8 cellular contexts compared by ENCODE assay signal in the genomic region with DNA sequence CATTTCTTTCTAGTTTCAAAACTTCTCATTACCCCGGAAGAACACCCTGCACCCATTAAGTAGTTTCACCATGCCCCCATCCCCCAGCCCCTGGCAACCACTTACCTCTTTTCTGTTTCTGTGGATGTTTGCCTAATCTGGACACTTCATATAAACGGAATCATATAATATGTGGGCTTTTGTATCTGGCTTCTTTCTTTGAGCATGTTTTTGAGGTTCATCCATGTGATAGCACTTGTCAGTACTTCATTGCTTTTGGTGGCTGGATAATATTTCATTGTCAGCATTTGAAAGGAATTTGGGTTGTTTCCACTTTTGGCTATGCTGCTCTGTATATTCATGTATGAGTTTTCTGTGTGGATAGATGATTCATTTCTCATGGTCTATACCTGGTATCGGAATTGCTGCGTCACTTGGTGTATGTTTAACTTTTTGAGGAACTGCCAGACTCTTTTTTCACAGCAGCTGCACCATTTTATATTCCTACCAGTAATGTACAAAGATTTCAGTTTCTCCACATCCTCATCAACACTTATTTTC. TPM values are rescaled to one million over a fixed set of nuclear protein-coding genes. Genes with fewer than 3 reads are reported as not detected.
DNase-seq lines count a peak whose midpoint lies in the region; ATAC-seq, FAIRE-seq and TF ChIP-seq lines count a peak whose summit lies in the region.

No MANE protein-coding gene starts in this region.

- H3K27ac Mint-ChIP-seq in activated naive CD8-positive, alpha-beta T cell treated with anti-CD3 and anti-CD28 coated beads, Interleukin-2, amount 50 U/mL, for 24 hours, result peak overlapping the region; percentile 77
- no peak overlapping the region for H3K27ac Mint-ChIP-seq in mesothelial cell of epicardium

- H3K36me3 Mint-ChIP-seq in activated naive CD8-positive, alpha-beta T cell treated with anti-CD3 and anti-CD28 coated beads, Interleukin-2, amount 50 U/mL, for 24 hours (ENCODE audit: low read depth), result peaks cover 33% of the 10 kb centered on the region
- H3K36me3 Mint-ChIP-seq in mesothelial cell of epicardium, result peaks cover 23% of the 10 kb centered on the region

- no peak for TF ChIP-seq RAD21 in A549 (conservative IDR thresholded peaks at IDR 0.05 in 1 of 2, IDR thresholded peaks at IDR 0.05 in 1 of 2)

- peaks cover 43% of the 10 kb centered on the region for H3K4me1 ChIP-seq in A549

- H3K9me3 Mint-ChIP-seq in activated naive CD8-positive, alpha-beta T cell treated with anti-CD3 and anti-CD28 coated beads, Interleukin-2, amount 50 U/mL, for 24 hours, result no peaks in the 10 kb centered on the region
- no peaks in the 10 kb centered on the region for H3K9me3 Mint-ChIP-seq in mesothelial cell of epicardium

- H3K4me3 Mint-ChIP-seq in activated naive CD8-positive, alpha-beta T cell treated with anti-CD3 and anti-CD28 coated beads, Interleukin-2, amount 50 U/mL, for 24 hours, result peak overlapping the region; percentile 39
- no peak overlapping the region for H3K4me3 Mint-ChIP-seq in mesothelial cell of epicardium

- FAIRE-seq in A549 (lab: Jason Lieb, UNC), result peak; percentile 100

- POLR2A ChIA-PET in A549 (lab: Yijun Ruan, JAX), result no interaction called here

- DNase-seq in A549 (ENCODE audit: low read depth in 1 of 2, low spot score in 1 of 2) (peak; percentile 87 to 96), activated gamma-delta T cell (lab: John Stamatoyannopoulos, UW) (no peak), mesothelial cell of epicardium (ENCODE audit: low spot score in 2 of 2, unreplicated experiment in 2 of 2) (no peak), Right ventricle myocardium inferior (ENCODE audit: missing footprints) (no peak)
- DNase-seq in activated naive CD8-positive, alpha-beta T cell treated with anti-CD3 and anti-CD28 coated beads, Interleukin-2, amount 50 U/mL, for 24 hours, result peak; percentile 24
- peak; percentile 32 for DNase-seq in stimulated activated naive CD8-positive, alpha-beta T cell treated with anti-CD3 and anti-CD28 coated beads, Interleukin-15, Interleukin-2, amounts not matched to agents 100 U/mL and 50 U/mL, for 24 hours

- CTCF ChIA-PET in A549 (lab: Yijun Ruan, JAX), result interaction anchor here (2.4 kb wide), 1 partner anchor 39 kb away, joined by 12 read pairs; no protein-coding TSS in a partner anchor

- ATAC-seq in A549 (peak; percentile 83 to 88), GM19023 (IDR thresholded peaks at IDR 0.05; ENCODE audit: unreplicated experiment) (peak; percentile 77), HG03439 (IDR thresholded peaks at IDR 0.05; ENCODE audit: unreplicated experiment) (peak; percentile 55), Right ventricle myocardium inferior (no peak)
- peak; percentile 79 for ATAC-seq in activated naive CD8-positive, alpha-beta T cell treated with anti-CD3 and anti-CD28 coated beads, Interleukin-2, amount 50 U/mL, for 24 hours
- ATAC-seq in stimulated activated naive CD8-positive, alpha-beta T cell treated with anti-CD3 and anti-CD28 coated beads, Interleukin-15, Interleukin-2, amounts not matched to agents 100 U/mL and 50 U/mL, for 24 hours, result peak; percentile 73

- no peak for TF ChIP-seq POLR2A in A549 (IDR thresholded peaks at IDR 0.05; ENCODE audit: low read length)

- H3K4me1 Mint-ChIP-seq in activated naive CD8-positive, alpha-beta T cell treated with anti-CD3 and anti-CD28 coated beads, Interleukin-2, amount 50 U/mL, for 24 hours, result peaks cover 63% of the 10 kb centered on the region
- H3K4me1 Mint-ChIP-seq in mesothelial cell of epicardium, result peaks cover 2% of the 10 kb centered on the region

- intact Hi-C loops in Right ventricle myocardium inferior (cut with DNase I), result no loop called here

- under 1% methylated on average over 4 of the region's 4 CpGs for WGBS in A549 (ENCODE audit: missing lambda C conversion rate)

- TF ChIP-seq EP300 in A549 (IDR thresholded peaks at IDR 0.05), result no peak

- no peaks in the 10 kb centered on the region for H3K27me3 Mint-ChIP-seq in activated naive CD8-positive, alpha-beta T cell treated with anti-CD3 and anti-CD28 coated beads, Interleukin-2, amount 50 U/mL, for 24 hours
- no peaks in the 10 kb centered on the region for H3K27me3 Mint-ChIP-seq in mesothelial cell of epicardium (ENCODE audit: low read depth)

- H3K4me3 ChIP-seq in A549, result peak overlapping the region; percentile 25; the same call in 2 of the 3 replicates

- H3K27ac ChIP-seq in A549, result peak overlapping the region; percentile 89 to 92

- H3K9me3 ChIP-seq in A549, result no peaks in the 10 kb centered on the region

- TF ChIP-seq CTCF in A549 (IDR thresholded peaks at IDR 0.05) (no peak), mesothelial cell of epicardium (IDR thresholded peaks at IDR 0.05; ENCODE audit: unreplicated experiment) (no peak)

- peak overlapping the region; percentile 87 for H3K4me2 ChIP-seq in A549

TF ChIP-seq in A549, 52 proteins besides CTCF, POLR2A, EP300 and RAD21:
- no peak; the same call in 1 of the 2 replicates for TF ChIP-seq HOXB13 (CRISPR knock-in tag; IDR thresholded peaks at IDR 0.05; ENCODE audit: low read depth)
- peak; percentile 85; the same call in 1 of the 2 replicates for TF ChIP-seq HOXB5 (CRISPR knock-in tag; IDR thresholded peaks at IDR 0.05)
- peak; percentile 70 for TF ChIP-seq NFE2L2 (conservative IDR thresholded peaks at IDR 0.05; ENCODE audit: low read length)
- no peak for TF ChIP-seq ZSCAN20 (CRISPR knock-in tag; IDR thresholded peaks at IDR 0.05)
- TF ChIP-seq JUN (IDR thresholded peaks at IDR 0.05), result peak; percentile 69 to 80; a peak in 3 of 5 replicates
- TF ChIP-seq PBX3 (IDR thresholded peaks at IDR 0.05), result 0 out of 2 replicates have a peak, but pooled peaks have one; percentile 44
- no peak for TF ChIP-seq KDM1A (IDR thresholded peaks at IDR 0.05; ENCODE audit: low read depth)
- peak; percentile 81 for TF ChIP-seq JUNB (IDR thresholded peaks at IDR 0.05)
- TF ChIP-seq BHLHE40 (IDR thresholded peaks at IDR 0.05; ENCODE audit: low read depth, low read length), result no peak
- TF ChIP-seq MAX (IDR thresholded peaks at IDR 0.05), result peak; percentile 73
- peak; percentile 78 for TF ChIP-seq FOSL2 (IDR thresholded peaks at IDR 0.05)
- peak; percentile 95 for TF ChIP-seq FOSL2 (CRISPR knock-in tag; IDR thresholded peaks at IDR 0.05)
- TF ChIP-seq MAFK (IDR thresholded peaks at IDR 0.05; ENCODE audit: partially characterized antibody), result peak; percentile 99
- 0 out of 2 replicates have a peak, but pooled peaks have one; percentile 31 for TF ChIP-seq E2F6 (IDR thresholded peaks at IDR 0.05; ENCODE audit: borderline replicate concordance, low read depth)
- peak; percentile 72; the same call in 1 of the 2 replicates for TF ChIP-seq GATA3 (IDR thresholded peaks at IDR 0.05; ENCODE audit: borderline replicate concordance)

RNA-seq across cellular contexts. Expression of gene SLC5A10, which starts 30.0 kb away (rescaled TPM):
- polyA plus RNA-seq in A549 (2011; rRNA removed) (0.26 and 0.28 TPM in 2 replicates), A549 (2017; fragmentation: RNase III; extraction: RNeasy Plus Mini Kit Qiagen cat#74134 plus additional on column Dnase treatment) (0.07 to 0.22 TPM (median 0.15 TPM) in 3 replicates)
- 0.07 and 0.19 TPM in 2 replicates for polyA plus RNA-seq in A549 (2012; cell fraction: cytosol; rRNA removed)
- polyA plus RNA-seq in A549 (2012; cell fraction: nucleus; rRNA removed), result 0.23 and 0.32 TPM in 2 replicates
- polyA minus RNA-seq in A549 (2011; rRNA and poly(A)+ RNA removed), result 0.15 and 0.54 TPM in 2 replicates
- total RNA-seq in mesothelial cell of epicardium (0.14 to 0.25 TPM (median 0.24 TPM) in 3 replicates), Right ventricle myocardium inferior (not detected)

Comparison
In these comparisons a context has a peak if more than half of its experiments do, and no peak if none do; other contexts are left out.
1. DNase-seq: peak in A549 (2 of 2), activated naive CD8-positive, alpha-beta T cell treated with anti-CD3 and anti-CD28 coated beads, Interleukin-2, amount 50 U/mL, for 24 hours (single experiment) and stimulated activated naive CD8-positive, alpha-beta T cell treated with anti-CD3 and anti-CD28 coated beads, Interleukin-15, Interleukin-2, amounts not matched to agents 100 U/mL and 50 U/mL, for 24 hours (single experiment); none in activated gamma-delta T cell (single experiment), mesothelial cell of epicardium (0 of 2) and Right ventricle myocardium inferior (single experiment).